ENCODE assay signal across 8 cellular contexts in the genomic region with DNA sequence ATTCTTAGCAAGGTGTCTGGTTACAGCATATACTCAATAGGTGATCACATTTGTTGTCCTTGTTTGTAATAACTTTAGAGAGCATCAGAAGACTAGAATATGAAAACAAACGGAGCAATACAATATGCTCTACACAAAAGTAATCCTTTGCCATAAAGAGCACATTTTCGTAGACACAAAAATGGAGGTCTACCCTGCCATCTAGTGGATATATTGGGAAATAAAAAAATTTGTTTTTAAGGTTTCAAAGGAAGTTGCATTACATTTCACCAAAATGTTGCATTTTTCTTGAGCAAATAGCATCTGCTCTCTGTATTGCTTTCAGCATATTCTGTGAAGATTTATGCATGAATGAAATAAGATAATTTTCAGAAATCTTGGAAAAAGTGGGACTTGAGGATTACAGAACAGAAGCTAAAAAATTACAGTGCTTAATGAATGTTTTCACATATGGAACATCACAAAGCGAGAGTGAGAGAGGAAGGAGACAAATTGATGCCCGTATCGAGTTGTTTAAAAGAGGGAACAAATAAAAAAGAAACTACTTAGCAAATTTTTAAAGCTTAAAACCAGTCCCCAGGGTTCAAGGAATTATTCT.
A peak's percentile ranks its signal among the peaks of the same experiment; 100 is the strongest.
DNase-seq lines count a peak whose midpoint lies in the region; ATAC-seq, FAIRE-seq and TF ChIP-seq lines count a peak whose summit lies in the region.

No MANE protein-coding gene starts in this region.

- ATAC-seq in Right ventricle myocardium inferior: no peak
- ATAC-seq in right cardiac atrium: peak in 1 of 2 donors; percentile 50
- no peak for ATAC-seq in GM21447 (IDR thresholded peaks at IDR 0.05; ENCODE audit: unreplicated experiment)

- peaks cover 13% of the 10 kb centered on the region for H3K4me1 ChIP-seq in cardiac muscle cell (ENCODE audit: low read depth)
- H3K4me1 ChIP-seq in right cardiac atrium (ENCODE audit: control insufficient read depth, insufficient read depth, low read length): no peaks in the 10 kb centered on the region
- no peaks in the 10 kb centered on the region for H3K4me1 ChIP-seq in tibial artery

- H3K27ac ChIP-seq in cardiac muscle cell (no peak overlapping the region), right cardiac atrium (ENCODE audit: low read length) (no peak overlapping the region), tibial artery (no peak overlapping the region)

- intact Hi-C loops in Right ventricle myocardium inferior (cut with DNase I): loop anchor here (5.0 kb wide), 1 partner anchor 1220 kb away; no protein-coding TSS in a partner anchor
- intact Hi-C loops in right cardiac atrium (cut with DNase I): no loop called here
- intact Hi-C loops in tibial artery (cut with DNase I; ENCODE audit: low total_unique reads): no loop called here

- 14% methylated on average over 5 of the region's 5 CpGs for whole genome bisulfite sequencing in right cardiac atrium

- TF ChIP-seq CTCF in cardiac muscle cell (IDR thresholded peaks at IDR 0.05; ENCODE audit: low read depth, low read length) (peak; percentile 51), tibial artery (IDR thresholded peaks at IDR 0.05) (peak; percentile 51 to 70)

- peak; percentile 97 for FAIRE-seq in TTC549 (lab: Jason Lieb, UNC)

- H3K27me3 ChIP-seq in cardiac muscle cell (no peaks in the 10 kb centered on the region), right cardiac atrium (ENCODE audit: control insufficient read depth, insufficient read depth) (no peaks in the 10 kb centered on the region), tibial artery (no peaks in the 10 kb centered on the region)

- H3K36me3 ChIP-seq in cardiac muscle cell: no peaks in the 10 kb centered on the region
- H3K36me3 ChIP-seq in tibial artery: no peaks in the 10 kb centered on the region

- DNase-seq in cardiac muscle cell (ENCODE audit: low read depth in 1 of 2, low spot score in 1 of 2) (peak; percentile 47 to 77), Right ventricle myocardium inferior (ENCODE audit: missing footprints) (no peak), HS-27A (ENCODE audit: low read depth) (peak; percentile 9), right cardiac atrium (no peak), tibial artery (no peak), C1 segment of cervical spinal cord (lab: John Stamatoyannopoulos, UW) (no peak)

- H3K4me3 ChIP-seq in cardiac muscle cell: no peak overlapping the region
- peak overlapping the region; percentile 13 for H3K4me3 ChIP-seq in right cardiac atrium (ENCODE audit: low read length)
- H3K4me3 ChIP-seq in tibial artery: no peak overlapping the region

- H3K9me3 ChIP-seq in cardiac muscle cell (ENCODE audit: low read depth) (no peaks in the 10 kb centered on the region), right cardiac atrium (ENCODE audit: control insufficient read depth, low read length) (no peaks in the 10 kb centered on the region), tibial artery (no peaks in the 10 kb centered on the region)

Comparison
In these comparisons a context has a peak if more than half of its experiments do, and no peak if none do; other contexts are left out.
1. DNase-seq: peak in cardiac muscle cell (2 of 2) and HS-27A (single experiment); none in Right ventricle myocardium inferior (single experiment), right cardiac atrium (0 of 3), tibial artery (0 of 2) and C1 segment of cervical spinal cord (0 of 14).